8 cellular contexts compared by ENCODE assay signal in the genomic region with DNA sequence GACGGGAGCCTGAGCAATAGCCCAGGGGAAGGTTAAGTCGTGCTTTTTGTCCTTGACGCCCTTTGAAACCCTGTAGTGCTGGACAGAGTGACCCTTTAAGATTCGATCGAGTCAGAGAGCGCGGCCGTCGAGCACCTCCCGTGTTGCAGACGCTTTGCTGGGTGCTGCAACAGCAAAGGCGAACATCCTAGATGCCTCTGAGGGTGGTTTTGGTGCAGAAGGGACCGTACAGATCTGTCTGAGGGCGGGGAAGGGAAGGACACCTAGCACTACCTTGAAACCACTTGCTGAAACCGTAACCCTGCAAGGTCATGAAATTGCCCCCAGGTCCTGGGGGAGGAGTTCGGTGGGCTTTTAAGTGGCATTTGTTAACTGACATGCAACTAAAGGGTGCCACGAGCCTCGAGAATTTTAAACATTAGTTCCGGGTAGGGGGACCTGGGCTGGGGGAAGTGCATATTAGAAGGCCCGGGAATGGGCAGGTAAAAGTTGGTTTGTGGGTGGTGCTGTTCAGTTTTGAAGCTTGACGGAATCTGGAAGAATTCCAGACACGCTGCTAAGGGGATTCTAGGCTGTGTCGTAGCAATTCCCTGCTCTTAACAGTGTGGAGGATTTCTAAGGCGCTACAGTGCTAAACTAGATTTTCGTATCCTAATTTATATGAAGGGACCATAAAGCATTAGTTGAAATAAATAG. TPM values are rescaled to one million over a fixed set of nuclear protein-coding genes. Genes with fewer than 3 reads are reported as not detected.
DNase-seq lines count a peak whose midpoint lies in the region; ATAC-seq and TF ChIP-seq lines count a peak whose summit lies in the region.

No MANE protein-coding gene starts in this region.

- ATAC-seq in heart left ventricle (peak in 2 of 4 donors; percentile 4 to 10), left cardiac atrium (no peak), HG02852 (IDR thresholded peaks at IDR 0.05; ENCODE audit: unreplicated experiment) (peak; percentile 20), psoas muscle (no peak)

- peak in 2 of 5 donors; percentile 12 to 20 for DNase-seq in heart left ventricle
- no peak for DNase-seq in left cardiac atrium
- DNase-seq in RPMI8226 = peak; percentile 42
- DNase-seq in fibroblast of mammary gland (ENCODE audit: low read depth) = peak; percentile 37
- DNase-seq in psoas muscle = no peak
- no peak for DNase-seq in NCI-H526 treated with DMSO at 0.1 percent for 48 hours (lab: John Stamatoyannopoulos, UW)
- DNase-seq in activated CD4-positive, alpha-beta T cell treated with anti-CD3 and anti-CD28 coated beads, Interleukin-2, amount 50 U/mL, for 48 hours = no peak

- peak overlapping the region; percentile 92 to 98 (median 95) for H3K27ac ChIP-seq in heart left ventricle
- peak overlapping the region; percentile 92 for H3K27ac ChIP-seq in psoas muscle

- TF ChIP-seq CTCF in heart left ventricle (IDR thresholded peaks at IDR 0.05) (no peak), fibroblast of mammary gland (conservative IDR thresholded peaks at IDR 0.05; ENCODE audit: control insufficient read depth, insufficient read depth, low read depth, low read length) (no peak), psoas muscle (IDR thresholded peaks at IDR 0.05) (no peak)

- TF ChIP-seq POLR2A in heart left ventricle (IDR thresholded peaks at IDR 0.05) = no peak

- H3K4me3 ChIP-seq in heart left ventricle (peak overlapping the region; percentile 76 to 97 (median 88)), fibroblast of mammary gland (ENCODE audit: control insufficient read depth, low read depth, low read length) (peak overlapping the region; percentile 98), psoas muscle (peak overlapping the region; percentile 97)

- intact Hi-C loops in heart left ventricle (cut with DNase I) = loop anchor here in 4 of 10 donors (2.0 kb wide), 1 partner anchor 30 kb away; the partner anchor contains the start of gene TAF3 (in 4 of the 4)
- intact Hi-C loops in left cardiac atrium (cut with DNase I) = no loop called here
- intact Hi-C loops in psoas muscle (cut with DNase I) = no loop called here

- H3K9me3 ChIP-seq in heart left ventricle (no peaks in the 10 kb centered on the region), psoas muscle (no peaks in the 10 kb centered on the region)

- H3K27me3 ChIP-seq in heart left ventricle (no peaks in the 10 kb centered on the region), psoas muscle (ENCODE audit: insufficient read depth in 3 of 3, low read length in 2 of 3) (no peaks in the 10 kb centered on the region)

- 2 to 3% (median 3%) methylated on average over 20 to 25 of the region's 25 CpGs for WGBS in heart left ventricle, 4 donors
- 2% methylated on average over 25 of the region's 25 CpGs for WGBS in psoas muscle, 3 donors

- H3K36me3 ChIP-seq in heart left ventricle (peaks cover 0 to 24% (median 7%) of the 10 kb centered on the region in 9 donors), psoas muscle (ENCODE audit: insufficient read depth in 1 of 2, low read depth in 1 of 2) (peaks cover 0 to 10% of the 10 kb centered on the region in 2 donors)

- peaks cover 6 to 67% (median 46%) of the 10 kb centered on the region in 12 donors for H3K4me1 ChIP-seq in heart left ventricle
- H3K4me1 ChIP-seq in psoas muscle = peaks cover 52% of the 10 kb centered on the region

RNA-seq across cellular contexts. Expression of gene ATP5F1C, which starts 0.8 kb away (rescaled TPM):
- total RNA-seq in heart left ventricle (1,000 to 10,000 TPM in 1 of 9 donors, 100 to 1,000 TPM in 8; 492 to 1,259 (median 784) TPM), left cardiac atrium (100 to 1,000 TPM; 454 to 516 TPM), psoas muscle (100 to 1,000 TPM; 210 to 391 (median 334) TPM)
- polyA plus RNA-seq in heart left ventricle (1,000 to 10,000 TPM in 1 of 2 donors, 100 to 1,000 TPM in 1; 963 to 1,062 TPM), psoas muscle (100 to 1,000 TPM; 423 to 676 (median 644) TPM)

RNA-seq across cellular contexts. Expression of gene KIN, which starts 1.0 kb away (rescaled TPM):
- total RNA-seq in heart left ventricle (10 to 100 TPM in 1 of 9 donors, 1 to 10 TPM in 8; 2.5 to 10.7 (median 5.7) TPM), left cardiac atrium (10 to 100 TPM in 1 of 2 donors, 1 to 10 TPM in 1; 7.3 to 11.0 TPM), psoas muscle (10 to 100 TPM in 1 of 4 donors, 1 to 10 TPM in 3; 5.5 to 11.1 (median 6.3) TPM)
- polyA plus RNA-seq in heart left ventricle (1 to 10 TPM; 5.5 to 8.1 TPM), psoas muscle (1 to 10 TPM; 6.9 to 8.5 (median 8.1) TPM)

RNA-seq across cellular contexts. Expression of gene TAF3, which starts 29.5 kb away (rescaled TPM):
- total RNA-seq in heart left ventricle (10 to 100 TPM in 6 of 9 donors, 1 to 10 TPM in 3; 5.9 to 14.0 (median 12.4) TPM), left cardiac atrium (1 to 10 TPM; 8.0 to 9.3 TPM), psoas muscle (10 to 100 TPM; 10.0 to 14.7 (median 13.6) TPM)
- polyA plus RNA-seq in heart left ventricle (1 to 10 TPM; 5.7 to 6.8 TPM), psoas muscle (10 to 100 TPM in 1 of 3 donors, 1 to 10 TPM in 2; 4.6 to 21.5 (median 7.3) TPM)

Comparison
In these comparisons a context has a peak if more than half of its experiments do, and no peak if none do; other contexts are left out.
1. DNase-seq: peak in RPMI8226 (single experiment) and fibroblast of mammary gland (single experiment); none in left cardiac atrium (single experiment), psoas muscle (0 of 2), NCI-H526 treated with DMSO at 0.1 percent for 48 hours (single experiment) and activated CD4-positive, alpha-beta T cell treated with anti-CD3 and anti-CD28 coated beads, Interleukin-2, amount 50 U/mL, for 48 hours (0 of 2).
2. Peak in every context shown above with its lines, with median percentiles within 50 percentile points of each other: H3K4me3 ChIP-seq.